Comparison of ENCODE assay signal across 19 cellular contexts in the genomic region with DNA sequence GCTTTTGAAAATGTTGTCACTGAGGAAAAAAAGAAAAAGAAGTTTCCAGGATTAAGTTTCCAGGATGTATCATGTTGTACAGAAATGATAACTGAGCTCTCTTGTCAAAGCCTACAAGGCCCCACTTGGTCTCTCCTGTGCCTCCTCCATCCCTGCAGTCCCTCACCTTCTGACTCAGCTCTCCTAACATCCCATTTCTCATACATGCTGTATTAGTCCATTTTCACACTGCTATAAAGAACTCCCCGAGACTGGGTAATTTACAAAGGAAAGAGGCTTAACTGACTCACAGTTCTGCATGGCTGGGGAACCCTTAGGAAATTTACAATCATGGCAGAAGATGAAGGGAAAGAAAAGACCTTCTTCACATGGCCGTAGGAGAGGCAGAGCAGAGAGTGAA. TPM values are rescaled to one million over a fixed set of nuclear protein-coding genes. Genes with fewer than 3 reads are reported as not detected.
DNase-seq lines count a peak whose midpoint lies in the region; ATAC-seq and TF ChIP-seq lines count a peak whose summit lies in the region.
"Had no signal": no experiment of that assay in that cellular context is flagged by ENCODE, and none has a peak within 500 bp of the region (broad histone marks: within the 10 kb centered on the region; RNA-seq: fewer than 3 reads in every experiment).

No MANE protein-coding gene starts in this region.

- TF ChIP-seq CTCF in fibroblast of mammary gland (conservative IDR thresholded peaks at IDR 0.05; ENCODE audit: control insufficient read depth, insufficient read depth, low read depth, low read length), result no peak

- DNase-seq in EL (peak; percentile 59), M059J (ENCODE audit: low read depth) (peak; percentile 20), fibroblast of mammary gland (ENCODE audit: low read depth) (peak; percentile 53), renal cortical epithelial cell (ENCODE audit: low read depth) (peak; percentile 37), caudate nucleus (lab: John Stamatoyannopoulos, UW) (no peak), inferior parietal cortex (ENCODE audit: extremely low spot score) (no peak)
- DNase-seq in stimulated activated CD4-positive, alpha-beta T cell treated with anti-CD3 and anti-CD28 coated beads, Interleukin-4, amount 100 ng/mL, for 1 hour, result no peak
- DNase-seq: C1 segment of cervical spinal cord, DND-41, H7, NCI-H1436, NCI-H2029, NCI-H2171 treated with DMSO at 0.1 percent for 48 hours, NCI-H748 treated with DMSO at 0.1 percent for 48 hours had no signal

- H3K27ac ChIP-seq in caudate nucleus (ENCODE audit: low read depth, low read length), result no peak overlapping the region
- H3K27ac ChIP-seq: A549, RWPE1, SJCRH30 had no signal

- no peak overlapping the region for H3K4me3 ChIP-seq in fibroblast of mammary gland (ENCODE audit: control insufficient read depth, low read depth, low read length)
- H3K4me3 ChIP-seq: A549, K562, SJCRH30 had no signal

- no peak for ATAC-seq in HG03342 (IDR thresholded peaks at IDR 0.05; ENCODE audit: unreplicated experiment)
- ATAC-seq: A549, K562 had no signal

RNA-seq across cellular contexts. Expression of gene DGKI, which starts 3.8 kb away (rescaled TPM):
- 0.12 and 1.1 TPM in 2 replicates for total RNA-seq in M059J (2014; rRNA removed; shearing (Covaris generic))
- 8.0 and 17.5 TPM in 2 replicates for total RNA-seq in renal cortical epithelial cell
- total RNA-seq: SJCRH30 had no signal

Comparison
In these comparisons a context has a peak if more than half of its experiments do, and no peak if none do; other contexts are left out.
1. DNase-seq: peak in EL (single experiment), M059J (single experiment), fibroblast of mammary gland (single experiment) and renal cortical epithelial cell (single experiment); none in stimulated activated CD4-positive, alpha-beta T cell treated with anti-CD3 and anti-CD28 coated beads, Interleukin-4, amount 100 ng/mL, for 1 hour (single experiment), caudate nucleus (0 of 61) and inferior parietal cortex (single experiment).